Comparison of ENCODE assay signal across 18 cellular contexts in the genomic region with DNA sequence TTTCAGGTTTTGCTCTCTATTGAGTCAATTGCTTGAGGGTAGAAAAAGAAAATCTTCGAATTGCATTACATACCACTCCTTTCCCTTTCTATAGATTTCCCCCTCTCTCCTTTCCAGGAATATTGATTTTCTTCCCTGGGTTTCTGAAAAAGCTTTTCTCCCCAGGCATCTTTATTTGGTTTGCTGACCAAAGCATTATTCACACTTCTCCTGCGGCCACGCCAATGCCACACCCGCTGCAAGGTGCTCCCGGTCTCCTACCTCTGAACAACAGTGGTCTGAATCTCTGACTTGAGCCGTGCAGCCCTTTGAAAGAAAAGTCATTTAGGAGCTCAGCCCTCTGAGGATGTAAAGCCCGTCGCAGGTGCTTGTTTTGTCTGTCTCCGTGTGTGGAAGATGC.
"Had no signal": no experiment of that assay in that cellular context is flagged by ENCODE, and none has a peak within 500 bp of the region (broad histone marks: within the 10 kb centered on the region; RNA-seq: fewer than 3 reads in every experiment).

No MANE protein-coding gene starts in this region.

- H3K27me3 ChIP-seq: dorsolateral prefrontal cortex, heart right ventricle, stomach, transverse colon had no signal

- H3K9ac ChIP-seq: parathyroid adenoma had no signal

- H3K36me3 ChIP-seq: heart right ventricle, stomach, thoracic aorta, transverse colon had no signal

- H3K27ac ChIP-seq: dorsolateral prefrontal cortex, heart right ventricle, parathyroid adenoma, stomach, thoracic aorta, transverse colon had no signal

- H3K9me3 ChIP-seq: mucosa of descending colon, thoracic aorta, transverse colon had no signal

- FAIRE-seq: frontal cortex, small intestine had no signal

- H3K79me2 ChIP-seq: parathyroid adenoma had no signal

- ATAC-seq: esophagus mucosa, heart right ventricle, mucosa of descending colon, natural killer cell had no signal

- DNase-seq: cortex of kidney; dorsolateral prefrontal cortex; effector CD8-positive, alpha-beta T cell; heart right ventricle; islet precursor cell; mucosa of descending colon; natural killer cell; occipital lobe; small intestine; stimulated activated CD4-positive, alpha-beta T cell treated with anti-CD3 and anti-CD28 coated beads, Interleukin-12 subunit alpha, Interleukin-12 subunit beta, amount 100 ng/mL, for 4 hours; stimulated activated naive CD4-positive, alpha-beta T cell; stomach; substantia nigra; transverse colon had no signal

- H3K4me3 ChIP-seq: dorsolateral prefrontal cortex, heart right ventricle, mucosa of descending colon, stomach, thoracic aorta, transverse colon had no signal

- H3K4me1 ChIP-seq: heart right ventricle, parathyroid adenoma, stomach, transverse colon had no signal

- H2AFZ ChIP-seq: parathyroid adenoma had no signal
